Comparison of ENCODE assay signal across 8 cellular contexts in the genomic region with DNA sequence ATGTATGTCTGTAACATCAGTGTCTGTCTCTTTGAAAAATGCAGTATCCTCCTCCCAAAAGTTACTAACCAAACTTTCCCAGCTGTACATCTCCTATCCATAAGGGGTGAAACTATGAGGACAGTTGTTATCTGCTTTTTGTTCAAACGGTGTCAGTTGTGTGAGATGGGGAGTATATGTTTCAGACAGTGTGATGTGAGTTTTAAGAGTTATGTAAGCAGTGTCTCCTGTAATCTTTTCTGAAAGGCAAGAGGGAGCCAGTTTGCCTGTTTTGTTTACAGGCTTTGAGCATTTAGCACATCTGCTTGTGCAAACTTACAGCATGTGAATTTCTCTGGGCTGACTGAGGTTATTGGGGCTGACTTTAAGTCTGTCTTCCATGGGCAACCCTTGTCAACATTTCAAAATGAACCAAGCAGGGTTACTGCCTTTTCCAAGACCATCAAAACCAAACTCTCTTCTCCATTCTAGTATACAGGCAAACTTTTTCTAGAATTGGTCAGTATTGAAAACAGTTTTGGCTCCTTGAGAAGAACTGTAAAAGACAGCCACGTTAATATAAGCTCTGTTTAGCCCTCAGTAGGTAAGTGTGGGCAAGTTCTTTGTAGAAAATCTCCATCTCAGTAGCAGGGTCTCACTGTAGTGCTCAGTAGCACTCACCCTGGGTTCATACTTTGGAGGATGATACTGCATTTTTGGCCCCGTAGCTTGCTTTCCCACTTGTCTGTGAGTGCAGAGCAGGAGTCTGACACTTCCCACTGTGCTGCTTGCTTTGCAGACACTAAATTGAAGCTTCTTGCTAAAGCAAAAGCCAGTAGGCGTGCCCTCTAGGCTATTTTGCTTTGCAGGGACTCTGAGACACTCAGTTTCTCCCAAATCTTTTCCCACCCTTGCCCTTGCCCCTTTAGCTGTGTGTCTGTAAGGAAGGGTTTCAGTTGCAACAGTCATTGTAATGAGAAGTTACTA. TPM values are rescaled to one million over a fixed set of nuclear protein-coding genes. Genes with fewer than 3 reads are reported as not detected.
DNase-seq lines count a peak whose midpoint lies in the region; ATAC-seq, FAIRE-seq and TF ChIP-seq lines count a peak whose summit lies in the region.

No MANE protein-coding gene starts in this region.

- intact Hi-C loops in HepG2 (cut with micrococcal nuclease; ENCODE audit: unreplicated experiment): no loop called here
- intact Hi-C loops in thyroid gland (cut with DNase I): no loop called here

- no peak overlapping the region for H3K9ac ChIP-seq in HepG2 (ENCODE audit: insufficient read depth, low read depth, low read length)

- no peak overlapping the region for H2AFZ ChIP-seq in HepG2 (ENCODE audit: low read length)

- no peaks in the 10 kb centered on the region for H3K36me3 ChIP-seq in HepG2 (replicated peaks in 1 of 2; ENCODE audit: control insufficient read depth in 1 of 2, insufficient read depth in 2 of 2, low read length in 2 of 2)
- H3K36me3 ChIP-seq in thyroid gland: no peaks in the 10 kb centered on the region

- WGBS in HepG2 (ENCODE audit: low lambda C conversion rate): 77% methylated on average over 4 of the region's 4 CpGs
- WGBS in thyroid gland, 2 donors: 61 to 64% methylated on average over 4 of the region's 4 CpGs

- FAIRE-seq in HepG2 (lab: Jason Lieb, UNC): no peak

- in situ Hi-C loops in HepG2 (cut with HindIII; ENCODE audit: extremely low pct_ligation_motif_present, low pct_unique_long_range_greater_than_20kb): no loop called here

- CTCF ChIA-PET in HepG2 (lab: Yijun Ruan, JAX; ENCODE audit: low intra/inter-chr PET ratio, low total read pairs): no interaction called here

- TF ChIP-seq CTCF in HepG2 (CRISPR knock-in tag; IDR thresholded peaks at IDR 0.05): no peak
- no peak for TF ChIP-seq CTCF in thyroid gland (IDR thresholded peaks at IDR 0.05)

- no peak for TF ChIP-seq POLR2A in HepG2 (IDR thresholded peaks at IDR 0.05; ENCODE audit: insufficient read depth in 1 of 2, low read depth in 2 of 2, low read length in 2 of 2)
- no peak for TF ChIP-seq POLR2A in thyroid gland (IDR thresholded peaks at IDR 0.05)

- H3K27ac ChIP-seq in HepG2 (ENCODE audit: extremely low read length, insufficient read depth, low read length): peak overlapping the region; percentile 19
- H3K27ac ChIP-seq in thyroid gland: peak overlapping the region in 2 of 3 donors; percentile 1 to 31

- DNase-seq in activated T-cell treated with anti-CD3 and anti-CD28 coated beads, Interleukin-2, amount 50 U/mL, for 1 hour: peak; percentile 40
- DNase-seq in activated T-cell treated with anti-CD3 and anti-CD28 coated beads for 4 hours (no peak), amniotic epithelial cell (ENCODE audit: low read depth) (peak; percentile 67), HepG2 (ENCODE audit: low spot score) (no peak), thyroid gland (peak in 1 of 2 donors; percentile 12), NCI-H748 (lab: John Stamatoyannopoulos, UW; ENCODE audit: unreplicated experiment) (no peak), amniotic stem cell (lab: John Stamatoyannopoulos, UW) (no peak)

- no peak for TF ChIP-seq RAD21 in HepG2 (CRISPR knock-in tag; IDR thresholded peaks at IDR 0.05)

- no peaks in the 10 kb centered on the region for H3K79me2 ChIP-seq in HepG2 (ENCODE audit: insufficient read depth, low read length)

- H3K4me2 ChIP-seq in HepG2 (ENCODE audit: low read depth, low read length): no peak overlapping the region

- no peaks in the 10 kb centered on the region for H4K20me1 ChIP-seq in HepG2 (ENCODE audit: insufficient read depth, low read length)

- no peak for ATAC-seq in HepG2
- no peak for ATAC-seq in HG03175 (IDR thresholded peaks at IDR 0.05; ENCODE audit: unreplicated experiment)

- H3K4me1 ChIP-seq in HepG2 (ENCODE audit: insufficient read depth, low read length) (peaks cover 36% of the 10 kb centered on the region), thyroid gland (peaks cover 6 to 19% of the 10 kb centered on the region in 2 donors)

- H3K9me3 ChIP-seq in HepG2 (ENCODE audit: low read length) (no peaks in the 10 kb centered on the region), thyroid gland (no peaks in the 10 kb centered on the region)

- no peak overlapping the region for H3K4me3 ChIP-seq in HepG2 (replicated peaks in 1 of 3; ENCODE audit: insufficient read depth in 1 of 3, low read depth in 2 of 3, low read length in 3 of 3)
- no peak overlapping the region for H3K4me3 ChIP-seq in thyroid gland (replicated peaks in 1 of 3)

- H3K27me3 ChIP-seq in HepG2 (ENCODE audit: control insufficient read depth in 1 of 2, insufficient read depth in 2 of 2, low read length in 2 of 2) (no peaks in the 10 kb centered on the region), thyroid gland (no peaks in the 10 kb centered on the region)

- BruUV-seq in HepG2 (replicated peaks; lab: Mats Ljungman, UMichigan): no TSS peak

- TF ChIP-seq EP300 in HepG2 (IDR thresholded peaks at IDR 0.05; ENCODE audit: low read depth in 2 of 2, low read length in 2 of 2) (no peak), HepG2 (CRISPR knock-in tag; IDR thresholded peaks at IDR 0.05; ENCODE audit: borderline replicate concordance) (no peak)

- POLR2A ChIA-PET in HepG2 (lab: Yijun Ruan, JAX): no interaction called here

TF ChIP-seq in HepG2, 621 proteins besides CTCF, POLR2A, EP300 and RAD21:
- TF ChIP-seq GLI4 (CRISPR knock-in tag; IDR thresholded peaks at IDR 0.05; ENCODE audit: borderline replicate concordance) (no peak), MAFG (CRISPR knock-in tag; IDR thresholded peaks at IDR 0.05) (no peak), ASH2L (IDR thresholded peaks at IDR 0.05; ENCODE audit: insufficient read length, low read depth, low read length) (no peak), SOX13 (IDR thresholded peaks at IDR 0.05) (no peak), SOX13 (CRISPR knock-in tag; conservative IDR thresholded peaks at IDR 0.05 in 1 of 2, IDR thresholded peaks at IDR 0.05 in 1 of 2) (no peak), HNRNPH1 (optimal IDR thresholded peaks at IDR 0.05; ENCODE audit: low read depth, low read length) (no peak)

RNA-seq across cellular contexts. Expression of a gene that starts 34.5 kb away (rescaled TPM):
- 183 and 247 TPM in 2 replicates for total RNA-seq in HepG2 (2016; rRNA removed; fragmentation: Illumina TruSeq; extraction: Trizol)
- 30.4 and 49.6 TPM in 2 replicates for total RNA-seq in HepG2 (2016; cell fraction: cytosol; rRNA removed; fragmentation: Illumina TruSeq; extraction: Trizol; ENCODE audit: low read depth)
- total RNA-seq in HepG2 (2016; cell fraction: insoluble cytoplasmic fraction; rRNA removed; fragmentation: Illumina TruSeq; extraction: Trizol): 174 and 253 TPM in 2 replicates
- 59.8 and 73.6 TPM in 2 replicates for total RNA-seq in HepG2 (2016; cell fraction: membrane; rRNA removed; fragmentation: Illumina TruSeq; extraction: Trizol)
- total RNA-seq in HepG2 (2016; cell fraction: nucleus; rRNA removed; fragmentation: Illumina TruSeq; extraction: Trizol): 71.5 and 73.7 TPM in 2 replicates
- 14.4 and 18.4 TPM in 2 replicates for polyA plus RNA-seq in HepG2 (2011; rRNA removed)
- polyA plus RNA-seq in HepG2 (2011; cell fraction: cytosol; rRNA removed): 16.9 and 18.9 TPM in 2 replicates
- 6.2 and 30.3 TPM in 2 replicates for polyA plus RNA-seq in HepG2 (2011; cell fraction: nucleus; rRNA removed)
- 63.3 and 84.9 TPM in 2 replicates for polyA plus RNA-seq in HepG2 (2012)
- polyA plus RNA-seq in HepG2 (2016; cell fraction: cytosol; fragmentation: Illumina TruSeq; extraction: Trizol; ENCODE audit: low read depth): 27.7 and 44.6 TPM in 2 replicates
- 258 and 299 TPM in 2 replicates for polyA plus RNA-seq in HepG2 (2016; cell fraction: insoluble cytoplasmic fraction; fragmentation: Illumina TruSeq; extraction: Trizol; ENCODE audit: low read depth)
- 37.6 and 44.0 TPM in 2 replicates for polyA plus RNA-seq in HepG2 (2016; cell fraction: membrane; fragmentation: Illumina TruSeq; extraction: Trizol; ENCODE audit: low read depth)
- polyA plus RNA-seq in HepG2 (2016; cell fraction: nucleus; fragmentation: Illumina TruSeq; extraction: Trizol; ENCODE audit: insufficient read depth, low read depth): 94.4 and 105 TPM in 2 replicates
- 7.8 and 17.6 TPM in 2 replicates for polyA minus RNA-seq in HepG2 (2011; rRNA and poly(A)+ RNA removed; ENCODE audit: low replicate concordance)
- polyA minus RNA-seq in HepG2 (2011; cell fraction: cytosol; rRNA and poly(A)+ RNA removed): 13.6 and 15.7 TPM in 2 replicates
- polyA minus RNA-seq in HepG2 (2011; cell fraction: nucleus; rRNA and poly(A)+ RNA removed): 22.3 and 32.9 TPM in 2 replicates
- 10 to 100 TPM; 38.4 to 84.8 (median 64.3) TPM for total RNA-seq in thyroid gland

RNA-seq across cellular contexts. Expression of a gene that starts 57.9 kb away (rescaled TPM):
- total RNA-seq in HepG2 (2016; rRNA removed; fragmentation: Illumina TruSeq; extraction: Trizol) (43.2 and 52.7 TPM in 2 replicates), thyroid gland (10 to 100 TPM; 30.6 to 43.8 (median 38.4) TPM)
- total RNA-seq in HepG2 (2016; cell fraction: cytosol; rRNA removed; fragmentation: Illumina TruSeq; extraction: Trizol; ENCODE audit: low read depth): 9.3 and 9.4 TPM in 2 replicates
- 44.1 and 58.4 TPM in 2 replicates for total RNA-seq in HepG2 (2016; cell fraction: insoluble cytoplasmic fraction; rRNA removed; fragmentation: Illumina TruSeq; extraction: Trizol)
- total RNA-seq in HepG2 (2016; cell fraction: membrane; rRNA removed; fragmentation: Illumina TruSeq; extraction: Trizol): 13.3 and 14.6 TPM in 2 replicates
- 19.0 and 20.8 TPM in 2 replicates for total RNA-seq in HepG2 (2016; cell fraction: nucleus; rRNA removed; fragmentation: Illumina TruSeq; extraction: Trizol)
- polyA plus RNA-seq in HepG2 (2011; rRNA removed): 32.0 and 36.6 TPM in 2 replicates
- polyA plus RNA-seq in HepG2 (2011; cell fraction: cytosol; rRNA removed): 20.4 and 26.8 TPM in 2 replicates
- 14.8 and 19.5 TPM in 2 replicates for polyA plus RNA-seq in HepG2 (2011; cell fraction: nucleus; rRNA removed)
- polyA plus RNA-seq in HepG2 (2012): 38.4 and 42.2 TPM in 2 replicates
- polyA plus RNA-seq in HepG2 (2016; cell fraction: cytosol; fragmentation: Illumina TruSeq; extraction: Trizol; ENCODE audit: low read depth): 11.7 and 12.1 TPM in 2 replicates
- polyA plus RNA-seq in HepG2 (2016; cell fraction: insoluble cytoplasmic fraction; fragmentation: Illumina TruSeq; extraction: Trizol; ENCODE audit: low read depth): 52.9 and 60.0 TPM in 2 replicates
- 11.2 and 11.7 TPM in 2 replicates for polyA plus RNA-seq in HepG2 (2016; cell fraction: membrane; fragmentation: Illumina TruSeq; extraction: Trizol; ENCODE audit: low read depth)
- 32.8 and 35.8 TPM in 2 replicates for polyA plus RNA-seq in HepG2 (2016; cell fraction: nucleus; fragmentation: Illumina TruSeq; extraction: Trizol; ENCODE audit: insufficient read depth, low read depth)
- 11.8 and 20.3 TPM in 2 replicates for polyA minus RNA-seq in HepG2 (2011; rRNA and poly(A)+ RNA removed; ENCODE audit: low replicate concordance)
- 9.5 and 10.3 TPM in 2 replicates for polyA minus RNA-seq in HepG2 (2011; cell fraction: cytosol; rRNA and poly(A)+ RNA removed)
- polyA minus RNA-seq in HepG2 (2011; cell fraction: nucleus; rRNA and poly(A)+ RNA removed): 25.4 and 25.8 TPM in 2 replicates

Comparison
In these comparisons a context has a peak if more than half of its experiments do, and no peak if none do; other contexts are left out.
1. DNase-seq: peak in activated T-cell treated with anti-CD3 and anti-CD28 coated beads, Interleukin-2, amount 50 U/mL, for 1 hour (single experiment) and amniotic epithelial cell (single experiment); none in activated T-cell treated with anti-CD3 and anti-CD28 coated beads for 4 hours (single experiment), HepG2 (single experiment), NCI-H748 (single experiment) and amniotic stem cell (single experiment).